18 cellular contexts compared by ENCODE assay signal in genomic region chr3:117914540-117914939, GRCh38.
"Had no signal": no experiment of that assay in that cellular context is flagged by ENCODE, and none has a peak within 500 bp of the region (broad histone marks: within the 10 kb centered on the region; RNA-seq: fewer than 3 reads in every experiment).

No MANE protein-coding gene starts in this region.

- ATAC-seq: foreskin keratinocyte, gastroesophageal sphincter, heart right ventricle, left cardiac atrium, left lung, left ventricle myocardium superior, lower lobe of right lung, mucosa of descending colon had no signal

- H3K27ac ChIP-seq: coronary artery, dorsolateral prefrontal cortex, esophagus muscularis mucosa, foreskin keratinocyte, gastroesophageal sphincter, heart right ventricle, left lung, lower lobe of right lung had no signal

- H3K27me3 ChIP-seq: dorsolateral prefrontal cortex, esophagus muscularis mucosa, foreskin keratinocyte, gastroesophageal sphincter, heart right ventricle, left lung had no signal

- H3K9me3 ChIP-seq: esophagus muscularis mucosa, gastroesophageal sphincter, heart right ventricle, left lung, lower lobe of right lung, mucosa of descending colon had no signal

- H3K4me3 ChIP-seq: coronary artery, dorsolateral prefrontal cortex, esophagus muscularis mucosa, gastroesophageal sphincter, heart right ventricle, left lung, lower lobe of right lung, mucosa of descending colon had no signal

- H3K4me1 ChIP-seq: esophagus muscularis mucosa, foreskin keratinocyte, gastroesophageal sphincter, heart right ventricle, left lung, lower lobe of right lung had no signal

- H3K36me3 ChIP-seq: esophagus muscularis mucosa, gastroesophageal sphincter, heart right ventricle, left lung, lower lobe of right lung had no signal

- DNase-seq: dermis blood vessel endothelial cell; dorsolateral prefrontal cortex; effector CD4-positive, alpha-beta T cell; effector memory CD4-positive, alpha-beta T cell; foreskin keratinocyte; head of caudate nucleus; heart right ventricle; hippocampal formation; left cardiac atrium; left lung; left ventricle myocardium superior; lower lobe of right lung; mesenchymal stem cell; mucosa of descending colon; naive B cell had no signal
